1 cellular context compared by ENCODE assay signal in genomic region chr19:58154679-58155648, GRCh38.
TF ChIP-seq lines count a peak whose summit lies in the region.

No MANE protein-coding gene starts in this region.

TF ChIP-seq in HepG2, 621 proteins besides CTCF, POLR2A, EP300 and RAD21 (continued from another document and continues in another):
- TF ChIP-seq, protein P1, sequence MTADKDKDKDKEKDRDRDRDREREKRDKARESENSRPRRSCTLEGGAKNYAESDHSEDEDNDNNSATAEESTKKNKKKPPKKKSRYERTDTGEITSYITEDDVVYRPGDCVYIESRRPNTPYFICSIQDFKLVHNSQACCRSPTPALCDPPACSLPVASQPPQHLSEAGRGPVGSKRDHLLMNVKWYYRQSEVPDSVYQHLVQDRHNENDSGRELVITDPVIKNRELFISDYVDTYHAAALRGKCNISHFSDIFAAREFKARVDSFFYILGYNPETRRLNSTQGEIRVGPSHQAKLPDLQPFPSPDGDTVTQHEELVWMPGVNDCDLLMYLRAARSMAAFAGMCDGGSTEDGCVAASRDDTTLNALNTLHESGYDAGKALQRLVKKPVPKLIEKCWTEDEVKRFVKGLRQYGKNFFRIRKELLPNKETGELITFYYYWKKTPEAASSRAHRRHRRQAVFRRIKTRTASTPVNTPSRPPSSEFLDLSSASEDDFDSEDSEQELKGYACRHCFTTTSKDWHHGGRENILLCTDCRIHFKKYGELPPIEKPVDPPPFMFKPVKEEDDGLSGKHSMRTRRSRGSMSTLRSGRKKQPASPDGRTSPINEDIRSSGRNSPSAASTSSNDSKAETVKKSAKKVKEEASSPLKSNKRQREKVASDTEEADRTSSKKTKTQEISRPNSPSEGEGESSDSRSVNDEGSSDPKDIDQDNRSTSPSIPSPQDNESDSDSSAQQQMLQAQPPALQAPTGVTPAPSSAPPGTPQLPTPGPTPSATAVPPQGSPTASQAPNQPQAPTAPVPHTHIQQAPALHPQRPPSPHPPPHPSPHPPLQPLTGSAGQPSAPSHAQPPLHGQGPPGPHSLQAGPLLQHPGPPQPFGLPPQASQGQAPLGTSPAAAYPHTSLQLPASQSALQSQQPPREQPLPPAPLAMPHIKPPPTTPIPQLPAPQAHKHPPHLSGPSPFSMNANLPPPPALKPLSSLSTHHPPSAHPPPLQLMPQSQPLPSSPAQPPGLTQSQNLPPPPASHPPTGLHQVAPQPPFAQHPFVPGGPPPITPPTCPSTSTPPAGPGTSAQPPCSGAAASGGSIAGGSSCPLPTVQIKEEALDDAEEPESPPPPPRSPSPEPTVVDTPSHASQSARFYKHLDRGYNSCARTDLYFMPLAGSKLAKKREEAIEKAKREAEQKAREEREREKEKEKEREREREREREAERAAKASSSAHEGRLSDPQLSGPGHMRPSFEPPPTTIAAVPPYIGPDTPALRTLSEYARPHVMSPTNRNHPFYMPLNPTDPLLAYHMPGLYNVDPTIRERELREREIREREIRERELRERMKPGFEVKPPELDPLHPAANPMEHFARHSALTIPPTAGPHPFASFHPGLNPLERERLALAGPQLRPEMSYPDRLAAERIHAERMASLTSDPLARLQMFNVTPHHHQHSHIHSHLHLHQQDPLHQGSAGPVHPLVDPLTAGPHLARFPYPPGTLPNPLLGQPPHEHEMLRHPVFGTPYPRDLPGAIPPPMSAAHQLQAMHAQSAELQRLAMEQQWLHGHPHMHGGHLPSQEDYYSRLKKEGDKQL (CRISPR knock-in tag; IDR thresholded peaks at IDR 0.05; ENCODE audit: low read depth) = no peak
- TF ChIP-seq ZNF773 (CRISPR knock-in tag; IDR thresholded peaks at IDR 0.05; ENCODE audit: borderline replicate concordance) (0 out of 2 replicates have a peak, but pooled peaks have one; percentile 43), PRMT3 (CRISPR knock-in tag; IDR thresholded peaks at IDR 0.05; ENCODE audit: borderline replicate concordance, low read depth) (no peak), MTA3 (CRISPR knock-in tag; IDR thresholded peaks at IDR 0.05) (no peak), ARID4A (CRISPR knock-in tag; IDR thresholded peaks at IDR 0.05; ENCODE audit: borderline replicate concordance) (peak; percentile 96), ZNF354B (CRISPR knock-in tag; IDR thresholded peaks at IDR 0.05) (no peak), ZNF709 (CRISPR knock-in tag; IDR thresholded peaks at IDR 0.05) (peak; percentile 48; the same call in 1 of the 2 replicates), ZBTB4 (CRISPR knock-in tag; IDR thresholded peaks at IDR 0.05; ENCODE audit: borderline replicate concordance) (peak; percentile 74; the same call in 1 of the 2 replicates), JUN (CRISPR knock-in tag; IDR thresholded peaks at IDR 0.05) (no peak), PAWR (CRISPR knock-in tag; IDR thresholded peaks at IDR 0.05; ENCODE audit: borderline replicate concordance) (no peak), ZNF567 (CRISPR knock-in tag; IDR thresholded peaks at IDR 0.05; ENCODE audit: borderline replicate concordance) (peak; percentile 13; the same call in 1 of the 2 replicates), ZNF326 (CRISPR knock-in tag; IDR thresholded peaks at IDR 0.05; ENCODE audit: borderline replicate concordance) (no peak), DZIP1 (CRISPR knock-in tag; IDR thresholded peaks at IDR 0.05) (no peak), RXRA (CRISPR knock-in tag; IDR thresholded peaks at IDR 0.05) (peak; percentile 44; the same call in 1 of the 2 replicates), SNAI1 (CRISPR knock-in tag; IDR thresholded peaks at IDR 0.05; ENCODE audit: borderline replicate concordance) (peak; percentile 73), SNAPC4 (CRISPR knock-in tag; IDR thresholded peaks at IDR 0.05) (no peak; the same call in 1 of the 2 replicates), ZNF749 (CRISPR knock-in tag; IDR thresholded peaks at IDR 0.05; ENCODE audit: borderline replicate concordance) (no peak; the same call in 1 of the 2 replicates), ZNF644 (CRISPR knock-in tag; IDR thresholded peaks at IDR 0.05; ENCODE audit: low read depth) (no peak), ZNF251 (CRISPR knock-in tag; IDR thresholded peaks at IDR 0.05) (no peak), CBX1 (IDR thresholded peaks at IDR 0.05; ENCODE audit: low read depth) (peak; percentile 65), ZNF790 (CRISPR knock-in tag; IDR thresholded peaks at IDR 0.05; ENCODE audit: borderline replicate concordance) (0 out of 2 replicates have a peak, but pooled peaks have one; percentile 60), TBP (CRISPR knock-in tag; IDR thresholded peaks at IDR 0.05) (no peak), ZMAT3 (CRISPR knock-in tag; conservative IDR thresholded peaks at IDR 0.05) (no peak), EZH2 (conservative IDR thresholded peaks at IDR 0.05; ENCODE audit: low read depth, low read length) (no peak), MEF2D (CRISPR knock-in tag; IDR thresholded peaks at IDR 0.05) (peak; percentile 53; the same call in 1 of the 2 replicates), AGO2 (optimal IDR thresholded peaks at IDR 0.05; ENCODE audit: low read depth, low read length) (peak; percentile 70)
- TF ChIP-seq, protein P2, sequence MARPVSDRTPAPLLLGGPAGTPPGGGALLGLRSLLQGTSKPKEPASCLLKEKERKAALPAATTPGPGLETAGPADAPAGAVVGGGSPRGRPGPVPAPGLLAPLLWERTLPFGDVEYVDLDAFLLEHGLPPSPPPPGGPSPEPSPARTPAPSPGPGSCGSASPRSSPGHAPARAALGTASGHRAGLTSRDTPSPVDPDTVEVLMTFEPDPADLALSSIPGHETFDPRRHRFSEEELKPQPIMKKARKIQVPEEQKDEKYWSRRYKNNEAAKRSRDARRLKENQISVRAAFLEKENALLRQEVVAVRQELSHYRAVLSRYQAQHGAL (CRISPR knock-in tag; IDR thresholded peaks at IDR 0.05; ENCODE audit: not compliant biosample characterization) = peak; percentile 49
- TF ChIP-seq, protein P3, sequence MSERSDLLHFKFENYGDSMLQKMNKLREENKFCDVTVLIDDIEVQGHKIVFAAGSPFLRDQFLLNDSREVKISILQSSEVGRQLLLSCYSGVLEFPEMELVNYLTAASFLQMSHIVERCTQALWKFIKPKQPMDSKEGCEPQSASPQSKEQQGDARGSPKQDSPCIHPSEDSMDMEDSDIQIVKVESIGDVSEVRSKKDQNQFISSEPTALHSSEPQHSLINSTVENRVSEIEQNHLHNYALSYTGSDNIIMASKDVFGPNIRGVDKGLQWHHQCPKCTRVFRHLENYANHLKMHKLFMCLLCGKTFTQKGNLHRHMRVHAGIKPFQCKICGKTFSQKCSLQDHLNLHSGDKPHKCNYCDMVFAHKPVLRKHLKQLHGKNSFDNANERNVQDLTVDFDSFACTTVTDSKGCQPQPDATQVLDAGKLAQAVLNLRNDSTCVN (CRISPR knock-in tag; IDR thresholded peaks at IDR 0.05; ENCODE audit: borderline replicate concordance) = no peak
